In genomic region chr10:15879058-15879457, GRCh38 we compare ENCODE assay signal across 1 cellular context.
TF ChIP-seq lines count a peak whose summit lies in the region.

No MANE protein-coding gene starts in this region.

TF ChIP-seq in GM23338, 12 proteins besides CTCF, POLR2A, EP300 and RAD21 (continued from another document):
- TF ChIP-seq ZNF462 (CRISPR knock-in tag; IDR thresholded peaks at IDR 0.05): no peak
- TF ChIP-seq, protein P1, sequence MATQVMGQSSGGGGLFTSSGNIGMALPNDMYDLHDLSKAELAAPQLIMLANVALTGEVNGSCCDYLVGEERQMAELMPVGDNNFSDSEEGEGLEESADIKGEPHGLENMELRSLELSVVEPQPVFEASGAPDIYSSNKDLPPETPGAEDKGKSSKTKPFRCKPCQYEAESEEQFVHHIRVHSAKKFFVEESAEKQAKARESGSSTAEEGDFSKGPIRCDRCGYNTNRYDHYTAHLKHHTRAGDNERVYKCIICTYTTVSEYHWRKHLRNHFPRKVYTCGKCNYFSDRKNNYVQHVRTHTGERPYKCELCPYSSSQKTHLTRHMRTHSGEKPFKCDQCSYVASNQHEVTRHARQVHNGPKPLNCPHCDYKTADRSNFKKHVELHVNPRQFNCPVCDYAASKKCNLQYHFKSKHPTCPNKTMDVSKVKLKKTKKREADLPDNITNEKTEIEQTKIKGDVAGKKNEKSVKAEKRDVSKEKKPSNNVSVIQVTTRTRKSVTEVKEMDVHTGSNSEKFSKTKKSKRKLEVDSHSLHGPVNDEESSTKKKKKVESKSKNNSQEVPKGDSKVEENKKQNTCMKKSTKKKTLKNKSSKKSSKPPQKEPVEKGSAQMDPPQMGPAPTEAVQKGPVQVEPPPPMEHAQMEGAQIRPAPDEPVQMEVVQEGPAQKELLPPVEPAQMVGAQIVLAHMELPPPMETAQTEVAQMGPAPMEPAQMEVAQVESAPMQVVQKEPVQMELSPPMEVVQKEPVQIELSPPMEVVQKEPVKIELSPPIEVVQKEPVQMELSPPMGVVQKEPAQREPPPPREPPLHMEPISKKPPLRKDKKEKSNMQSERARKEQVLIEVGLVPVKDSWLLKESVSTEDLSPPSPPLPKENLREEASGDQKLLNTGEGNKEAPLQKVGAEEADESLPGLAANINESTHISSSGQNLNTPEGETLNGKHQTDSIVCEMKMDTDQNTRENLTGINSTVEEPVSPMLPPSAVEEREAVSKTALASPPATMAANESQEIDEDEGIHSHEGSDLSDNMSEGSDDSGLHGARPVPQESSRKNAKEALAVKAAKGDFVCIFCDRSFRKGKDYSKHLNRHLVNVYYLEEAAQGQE (IDR thresholded peaks at IDR 0.05; ENCODE audit: unreplicated experiment): no peak
- TF ChIP-seq CREB1 (CRISPR knock-in tag; IDR thresholded peaks at IDR 0.05; ENCODE audit: low read depth): no peak
- TF ChIP-seq ETS1 (IDR thresholded peaks at IDR 0.05): no peak
- TF ChIP-seq POLR2AphosphoS5 (IDR thresholded peaks at IDR 0.05; ENCODE audit: low read depth): no peak
